In genomic region chr9:107174441-107174840, GRCh38 we compare ENCODE assay signal across 15 cellular contexts.
A peak's percentile ranks its signal among the peaks of the same experiment; 100 is the strongest.
DNase-seq lines count a peak whose midpoint lies in the region; ATAC-seq and TF ChIP-seq lines count a peak whose summit lies in the region.
"Had no signal": no experiment of that assay in that cellular context is flagged by ENCODE, and none has a peak within 500 bp of the region (broad histone marks: within the 10 kb centered on the region; RNA-seq: fewer than 3 reads in every experiment).

No MANE protein-coding gene starts in this region.

- peak; percentile 24 for ATAC-seq in GM21619 (IDR thresholded peaks at IDR 0.05; ENCODE audit: unreplicated experiment)
- ATAC-seq in psoas muscle: peak; percentile 27 to 55 (median 46)

- TF ChIP-seq CTCF in astrocyte of the cerebellum (IDR thresholded peaks at IDR 0.05; ENCODE audit: low read depth, low read length, missing control alignments) (no peak), psoas muscle (IDR thresholded peaks at IDR 0.05) (no peak)

- H3K9me3 ChIP-seq in psoas muscle: no peaks in the 10 kb centered on the region

- H3K27me3 ChIP-seq in psoas muscle (ENCODE audit: insufficient read depth in 3 of 3, low read length in 2 of 3): no peaks in the 10 kb centered on the region

- peak overlapping the region; percentile 85 for H3K27ac ChIP-seq in psoas muscle
- H3K27ac ChIP-seq: KMS-11, VCaP had no signal

- in situ Hi-C loops in astrocyte of the cerebellum (cut with HindIII; ENCODE audit: low sequenced_read_pairs): no loop called here

- H3K36me3 ChIP-seq in psoas muscle (ENCODE audit: insufficient read depth in 1 of 2, low read depth in 1 of 2): no peaks in the 10 kb centered on the region

- WGBS in psoas muscle, 3 donors: 27 to 53% (median 47%) methylated on average over 6 of the region's 6 CpGs

- H3K4me1 ChIP-seq in psoas muscle: peaks cover 39% of the 10 kb centered on the region

- DNase-seq in NCI-H2107 treated with DMSO at 0.1 percent for 48 hours (lab: John Stamatoyannopoulos, UW; ENCODE audit: unreplicated experiment): peak; percentile 15
- DNase-seq in NCI-H2107 (lab: John Stamatoyannopoulos, UW): no peak
- DNase-seq in astrocyte of the cerebellum (ENCODE audit: low read depth): peak; percentile 8
- DNase-seq in psoas muscle: peak in 1 of 2 donors; percentile 53
- no peak for DNase-seq in NCI-H524 treated with DMSO at 0.1 percent for 48 hours (lab: John Stamatoyannopoulos, UW)
- no peak for DNase-seq in NCI-H2171 (lab: John Stamatoyannopoulos, UW)
- DNase-seq in hypothalamus (lab: John Stamatoyannopoulos, UW): no peak
- DNase-seq: 8988T; activated naive CD4-positive, alpha-beta T cell; DMS79; NCI-H345; SIG-M5 had no signal

- intact Hi-C loops in psoas muscle (cut with DNase I): loop anchor here (5.0 to 10.0 kb wide), 2 partner anchors 37 to 310 kb away; partner anchors contain the start of gene ZNF462 (in 2 of the 2)

- no peak overlapping the region for H3K4me3 ChIP-seq in astrocyte of the cerebellum (ENCODE audit: low read depth, low read length)
- H3K4me3 ChIP-seq in psoas muscle: peak overlapping the region; percentile 2

Comparison
In these comparisons a context has a peak if more than half of its experiments do, and no peak if none do; other contexts are left out.
1. DNase-seq: peak in NCI-H2107 treated with DMSO at 0.1 percent for 48 hours (single experiment) and astrocyte of the cerebellum (single experiment); none in NCI-H2107 (single experiment), NCI-H524 treated with DMSO at 0.1 percent for 48 hours (single experiment), NCI-H2171 (single experiment) and hypothalamus (0 of 51).